ENCODE assay signal across 34 cellular contexts in the genomic region with DNA sequence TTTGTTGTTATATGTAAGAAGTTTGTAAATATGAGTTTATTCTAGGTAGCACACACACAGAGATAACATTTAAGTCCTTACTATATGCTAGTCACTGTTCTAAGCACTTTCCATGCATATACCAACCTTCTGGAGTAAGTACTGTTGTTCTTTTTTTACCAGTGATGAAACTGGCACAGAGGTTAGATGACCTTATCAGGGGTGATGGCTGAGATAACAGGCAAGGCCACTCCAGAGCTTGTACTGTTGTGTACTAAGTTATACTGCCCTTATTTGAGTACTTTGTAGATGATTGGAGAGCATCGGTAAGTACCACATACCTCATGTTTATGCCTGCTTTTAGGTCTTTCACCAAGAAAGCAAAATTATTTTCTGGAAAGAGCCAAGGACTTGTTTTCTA.
"Had no signal": no experiment of that assay in that cellular context is flagged by ENCODE, and none has a peak within 500 bp of the region (broad histone marks: within the 10 kb centered on the region; RNA-seq: fewer than 3 reads in every experiment).

No MANE protein-coding gene starts in this region.

- H3K4me3 ChIP-seq: ascending aorta, cardiac muscle cell had no signal

- H3K27me3 Mint-ChIP-seq: activated B cell treated with CpG ODN at 0.5 μM for 24 hours; activated CD4-positive, alpha-beta memory T cell treated with anti-CD3 and anti-CD28 coated beads for 36 hours; activated CD4-positive, alpha-beta T cell treated with anti-CD3 and anti-CD28 coated beads, Interleukin-2, amount 10 ng/mL, durations not matched to agents 24 days and 14 days; activated CD8-positive, alpha-beta T cell treated with anti-CD3 and anti-CD28 coated beads for 36 hours; activated naive CD4-positive, alpha-beta T cell treated with anti-CD3 and anti-CD28 coated beads, Interleukin-2, amount 10 ng/mL, durations not matched to agents 7 days and 5 days; activated naive CD4-positive, alpha-beta T cell treated with anti-CD3 and anti-CD28 coated beads, Interleukin-2, amount 50 U/mL, for 24 hours; activated naive CD8-positive, alpha-beta T cell; activated T-helper 17 cell treated with anti-CD3 and anti-CD28 coated beads, Interleukin-2, amount 50 U/mL, for 72 hours; brain; central memory CD8-positive, alpha-beta T cell had no signal

- H3K27me3 ChIP-seq: ascending aorta, cardiac muscle cell had no signal

- H3K4me3 Mint-ChIP-seq: activated B cell treated with CpG ODN at 0.5 μM for 24 hours; activated CD4-positive, alpha-beta memory T cell treated with anti-CD3 and anti-CD28 coated beads for 36 hours; activated CD4-positive, alpha-beta T cell treated with anti-CD3 and anti-CD28 coated beads, Interleukin-2, amount 10 ng/mL, durations not matched to agents 24 days and 14 days; activated CD8-positive, alpha-beta T cell treated with anti-CD3 and anti-CD28 coated beads for 36 hours; activated naive CD4-positive, alpha-beta T cell treated with anti-CD3 and anti-CD28 coated beads, Interleukin-2, amount 10 ng/mL, durations not matched to agents 7 days and 5 days; activated naive CD4-positive, alpha-beta T cell treated with anti-CD3 and anti-CD28 coated beads, Interleukin-2, amount 50 U/mL, for 24 hours; activated naive CD8-positive, alpha-beta T cell; activated T-cell treated with anti-CD3 and anti-CD28 coated beads, Interleukin-2, amount 50 U/mL, for 72 hours; activated T-helper 1 cell treated with anti-CD3 and anti-CD28 coated beads, Interleukin-12 subunit alpha, Interleukin-12 subunit beta, Interleukin-2, Interleukin-4 antibody, amounts not matched to agents 30 ng/mL and 10 ng/mL and 1 ng/mL, durations not matched to agents 14 hours and 24 hours and 36 hours; activated T-helper 17 cell treated with anti-CD3 and anti-CD28 coated beads, Interleukin-2, amount 50 U/mL, for 72 hours; brain; central memory CD8-positive, alpha-beta T cell; T-helper 1 cell treated with Interleukin-12 subunit alpha and Interleukin-12 subunit beta and Interleukin-4 antibody, amounts not matched to agents 30 μg/mL and 1 μg/mL, for 36 hours; T-helper 2 cell treated with Interferon-gamma antibody and Interleukin-4, amounts not matched to agents 5 μg/mL and 100 μg/mL, for 36 hours had no signal

- H3K27ac Mint-ChIP-seq: activated B cell treated with CpG ODN at 0.5 μM for 24 hours; activated CD4-positive, alpha-beta memory T cell treated with anti-CD3 and anti-CD28 coated beads for 36 hours; activated CD4-positive, alpha-beta T cell treated with anti-CD3 and anti-CD28 coated beads, Interleukin-2, amount 10 ng/mL, durations not matched to agents 24 days and 14 days; activated CD8-positive, alpha-beta T cell treated with anti-CD3 and anti-CD28 coated beads for 36 hours; activated naive CD4-positive, alpha-beta T cell treated with anti-CD3 and anti-CD28 coated beads, Interleukin-2, amount 10 ng/mL, durations not matched to agents 7 days and 5 days; activated naive CD8-positive, alpha-beta T cell; activated T-cell treated with anti-CD3 and anti-CD28 coated beads, Interleukin-2, amount 50 U/mL, for 72 hours; activated T-helper 1 cell treated with anti-CD3 and anti-CD28 coated beads, Interleukin-12 subunit alpha, Interleukin-12 subunit beta, Interleukin-2, Interleukin-4 antibody, amounts not matched to agents 30 ng/mL and 10 ng/mL and 1 ng/mL, durations not matched to agents 14 hours and 24 hours and 36 hours; activated T-helper 17 cell treated with anti-CD3 and anti-CD28 coated beads, Interleukin-2, amount 50 U/mL, for 72 hours; brain; T-helper 1 cell treated with Interleukin-12 subunit alpha and Interleukin-12 subunit beta and Interleukin-4 antibody, amounts not matched to agents 30 μg/mL and 1 μg/mL, for 36 hours; T-helper 2 cell treated with Interferon-gamma antibody and Interleukin-4, amounts not matched to agents 5 μg/mL and 100 μg/mL, for 36 hours had no signal

- H3K9me3 Mint-ChIP-seq: activated B cell treated with CpG ODN at 0.5 μM for 24 hours; activated CD4-positive, alpha-beta memory T cell treated with anti-CD3 and anti-CD28 coated beads for 36 hours; activated CD4-positive, alpha-beta T cell treated with anti-CD3 and anti-CD28 coated beads, Interleukin-2, amount 10 ng/mL, durations not matched to agents 24 days and 14 days; activated CD8-positive, alpha-beta T cell treated with anti-CD3 and anti-CD28 coated beads for 36 hours; activated naive CD4-positive, alpha-beta T cell treated with anti-CD3 and anti-CD28 coated beads, Interleukin-2, amount 10 ng/mL, durations not matched to agents 7 days and 5 days; activated naive CD4-positive, alpha-beta T cell treated with anti-CD3 and anti-CD28 coated beads, Interleukin-2, amount 50 U/mL, for 24 hours; activated T-cell treated with anti-CD3 and anti-CD28 coated beads, Interleukin-2, amount 50 U/mL, for 72 hours; activated T-helper 1 cell treated with anti-CD3 and anti-CD28 coated beads, Interleukin-12 subunit alpha, Interleukin-12 subunit beta, Interleukin-2, Interleukin-4 antibody, amounts not matched to agents 30 ng/mL and 10 ng/mL and 1 ng/mL, durations not matched to agents 14 hours and 24 hours and 36 hours; activated T-helper 17 cell treated with anti-CD3 and anti-CD28 coated beads, Interleukin-2, amount 50 U/mL, for 72 hours; brain; central memory CD8-positive, alpha-beta T cell; T-helper 1 cell treated with Interleukin-12 subunit alpha and Interleukin-12 subunit beta and Interleukin-4 antibody, amounts not matched to agents 30 μg/mL and 1 μg/mL, for 36 hours; T-helper 2 cell treated with Interferon-gamma antibody and Interleukin-4, amounts not matched to agents 5 μg/mL and 100 μg/mL, for 36 hours had no signal

- H3K9me3 ChIP-seq: ascending aorta had no signal

- H3K27ac ChIP-seq: ascending aorta, cardiac muscle cell, VCaP had no signal

- ATAC-seq: activated CD8-positive, alpha-beta T cell treated with anti-CD3 and anti-CD28 coated beads for 36 hours; activated T-cell treated with anti-CD3 and anti-CD28 coated beads, Interleukin-2, amount 50 U/mL, for 72 hours; activated T-helper 17 cell treated with anti-CD3 and anti-CD28 coated beads, Interleukin-2, amount 50 U/mL, for 72 hours had no signal

- DNase-seq: activated B cell treated with CpG ODN at 0.5 μM for 24 hours; activated CD4-positive, alpha-beta memory T cell treated with anti-CD3 and anti-CD28 coated beads for 36 hours; activated CD4-positive, alpha-beta T cell treated with anti-CD3 and anti-CD28 coated beads for 4 hours; activated CD4-positive, alpha-beta T cell treated with anti-CD3 and anti-CD28 coated beads, Interleukin-2, amount 10 ng/mL, durations not matched to agents 24 days and 14 days; activated CD4-positive, alpha-beta T cell treated with anti-CD3 and anti-CD28 coated beads, Interleukin-2, amount 50 U/mL, for 1 hour; activated CD4-positive, alpha-beta T cell treated with anti-CD3 and anti-CD28 coated beads, Interleukin-2, amount 50 U/mL, for 4 hours; activated CD4-positive, CD25-positive, alpha-beta regulatory T cell treated with anti-CD3 and anti-CD28 coated beads, Interleukin-2, amount 50 U/mL, for 72 hours; activated CD8-positive, alpha-beta memory T cell treated with anti-CD3 and anti-CD28 coated beads, Interleukin-2, amount 50 U/mL, for 4 hours; activated CD8-positive, alpha-beta T cell treated with anti-CD3 and anti-CD28 coated beads for 36 hours; activated effector memory CD4-positive, alpha-beta T cell treated with Interleukin-2 at 50 U/mL for 16 hours; activated gamma-delta T cell; activated naive CD4-positive, alpha-beta T cell treated with anti-CD3 and anti-CD28 coated beads, Interleukin-2, amount 10 ng/mL, durations not matched to agents 7 days and 5 days; activated naive CD4-positive, alpha-beta T cell treated with Interleukin-2 at 50 U/mL for 16 hours; activated T-cell treated with anti-CD3 and anti-CD28 coated beads for 4 hours; activated T-cell treated with anti-CD3 and anti-CD28 coated beads, Interleukin-2, amount 50 U/mL, for 1 hour; activated T-cell treated with anti-CD3 and anti-CD28 coated beads, Interleukin-2, amount 50 U/mL, for 72 hours; amygdala; anterior cingulate cortex; caudate nucleus; cerebellar nuclear complex; T-helper 1 cell; T-helper 2 cell; T-helper 9 cell had no signal
